Comparison of ENCODE assay signal across 10 cellular contexts in the genomic region with DNA sequence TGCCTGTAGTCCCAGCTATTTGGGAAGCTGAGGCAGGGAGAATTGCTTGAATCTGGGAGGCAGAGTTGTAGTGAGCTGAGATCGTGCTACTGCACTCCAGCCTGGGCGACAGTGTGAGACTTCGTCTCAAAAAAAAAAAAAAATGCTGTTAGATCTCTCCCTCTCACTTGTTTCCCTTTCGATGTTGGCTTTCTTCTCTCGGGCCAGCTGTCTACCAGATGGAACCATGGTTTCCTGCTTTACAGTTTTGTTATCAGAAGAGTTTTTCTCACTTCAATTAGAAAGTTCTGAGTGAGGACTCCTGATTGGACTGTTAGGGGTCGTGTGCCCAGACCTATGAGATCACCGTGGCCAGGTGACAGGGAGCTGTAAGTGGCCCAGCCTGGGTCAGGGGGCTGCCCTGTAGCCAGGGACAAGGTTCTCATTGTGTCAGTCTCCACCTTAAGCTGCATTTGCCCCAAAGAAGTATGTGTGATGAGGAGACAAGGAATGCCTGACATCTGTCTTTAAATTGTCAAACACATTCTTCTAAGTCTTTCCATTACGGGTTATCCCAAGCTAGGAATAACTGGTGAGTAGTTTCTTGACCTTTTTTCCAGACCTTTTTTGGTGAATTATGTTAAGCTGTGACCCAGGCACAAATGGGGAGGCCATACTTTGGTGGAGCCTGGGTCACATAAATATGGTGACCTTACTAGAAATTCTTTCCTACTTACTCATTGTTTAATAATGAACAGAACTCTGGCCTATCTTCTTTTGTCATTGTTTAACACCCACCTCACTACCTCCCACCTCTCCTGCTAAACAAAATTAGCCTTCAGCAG. TPM values are rescaled to one million over a fixed set of nuclear protein-coding genes. Genes with fewer than 3 reads are reported as not detected.
DNase-seq lines count a peak whose midpoint lies in the region; ATAC-seq, FAIRE-seq and TF ChIP-seq lines count a peak whose summit lies in the region.
"Had no signal": no experiment of that assay in that cellular context is flagged by ENCODE, and none has a peak within 500 bp of the region (broad histone marks: within the 10 kb centered on the region; RNA-seq: fewer than 3 reads in every experiment).

No MANE protein-coding gene starts in this region.

- no peak overlapping the region for H2AFZ ChIP-seq in PC-9

- POLR2A ChIA-PET in PC-9 (lab: Charles Lee; ENCODE audit: unreplicated experiment) = interaction anchor here (0.6 to 0.8 kb wide), 9 partner anchors 10 to 178 kb away, joined by 3 to 20 read pairs (median 5); a partner anchor contains a TSS

- ATAC-seq in GM21737 (IDR thresholded peaks at IDR 0.05; ENCODE audit: unreplicated experiment) = peak; percentile 86

- no peaks in the 10 kb centered on the region for H3K27me3 ChIP-seq in PC-9 (ENCODE audit: insufficient read depth, low read depth)

- no peak for FAIRE-seq in H54 (lab: Jason Lieb, UNC)

- no peaks in the 10 kb centered on the region for H3F3A ChIP-seq in PC-9 (ENCODE audit: insufficient read depth, low read depth)

- no peaks in the 10 kb centered on the region; the same call in 1 of the 2 replicates for H3K4me1 ChIP-seq in PC-9 (replicated peaks; ENCODE audit: insufficient read depth)

- H3K4me3 ChIP-seq in PC-9 (no peak overlapping the region), skin epidermis (no peak overlapping the region)
- H3K4me3 ChIP-seq: lung had no signal

- peak; percentile 58 for DNase-seq in GM04504 (ENCODE audit: low read depth)
- peak in 1 of 2 experiments; percentile 34 for DNase-seq in PC-9
- DNase-seq in central memory CD4-positive, alpha-beta T cell = peak; percentile 72
- DNase-seq in H54 (ENCODE audit: insufficient read length, low spot score) = no peak
- no peak for DNase-seq in NCI-H774 (lab: John Stamatoyannopoulos, UW)
- no peak for DNase-seq in MV-4-11 (lab: John Stamatoyannopoulos, UW)

- H3K36me3 ChIP-seq in PC-9 (ENCODE audit: low read depth) = no peaks in the 10 kb centered on the region

- H3K27ac ChIP-seq in PC-9 (no peak overlapping the region), skin epidermis (peak overlapping the region in 14 of 21 experiments; percentile 10 to 72 (median 44))
- H3K27ac ChIP-seq: KMS-11 had no signal

- no peak for TF ChIP-seq POLR2A in H54 (IDR thresholded peaks at IDR 0.05; ENCODE audit: low read depth, low read length)

- H3K4me2 ChIP-seq in PC-9 = no peak overlapping the region
- H3K4me2 ChIP-seq: KMS-11 had no signal

- no peaks in the 10 kb centered on the region for H3K79me2 ChIP-seq in PC-9 (ENCODE audit: low read depth)

- CTCF ChIA-PET in PC-9 (lab: Charles Lee) = interaction anchor here (0.5 kb wide), 1 partner anchor 86 kb away, joined by 11 read pairs; a partner anchor contains a TSS

- TSS peak; percentile 80 for BruUV-seq in PC-9 (replicated peaks; lab: Mats Ljungman, UMichigan)

- intact Hi-C loops in PC-9 (cut with micrococcal nuclease; ENCODE audit: unreplicated experiment) = loop anchor here (1.0 kb wide), 1 partner anchor 11 kb away; no protein-coding TSS in a partner anchor

- no peaks in the 10 kb centered on the region for H4K20me1 ChIP-seq in PC-9 (ENCODE audit: insufficient read depth)

- H3K9me3 ChIP-seq in PC-9 (ENCODE audit: insufficient read depth, low read depth) = no peaks in the 10 kb centered on the region

- no peaks in the 10 kb centered on the region for H3K9me2 ChIP-seq in PC-9 (ENCODE audit: insufficient read depth)

- TF ChIP-seq CTCF in PC-9 (conservative IDR thresholded peaks at IDR 0.05) = no peak

RNA-seq across cellular contexts. Expression of a gene that starts 25.2 kb away (rescaled TPM):
- total RNA-seq in PC-9 (2021) = 15.8 and 17.9 TPM in 2 replicates

RNA-seq across cellular contexts. Expression of a gene that starts 32.3 kb away (rescaled TPM):
- 1,859 and 2,320 TPM in 2 replicates for total RNA-seq in PC-9 (2021)

RNA-seq across cellular contexts. Expression of a gene that starts 32.7 kb away (rescaled TPM):
- 26.3 and 30.3 TPM in 2 replicates for total RNA-seq in PC-9 (2021)

Comparison
In these comparisons a context has a peak if more than half of its experiments do, and no peak if none do; other contexts are left out.
1. DNase-seq: peak in GM04504 (single experiment) and central memory CD4-positive, alpha-beta T cell (single experiment); none in H54 (single experiment), NCI-H774 (single experiment) and MV-4-11 (single experiment).